8 cellular contexts compared by ENCODE assay signal in genomic region chr5:96703384-96703910, GRCh38. TPM values are rescaled to one million over a fixed set of nuclear protein-coding genes. Genes with fewer than 3 reads are reported as not detected.
A peak's percentile ranks its signal among the peaks of the same experiment; 100 is the strongest.
DNase-seq lines count a peak whose midpoint lies in the region; ATAC-seq and TF ChIP-seq lines count a peak whose summit lies in the region.

No MANE protein-coding gene starts in this region.

- peak overlapping the region; percentile 89 for H3K4me3 ChIP-seq in WERI-Rb-1 (ENCODE audit: low read depth, low read length)
- H3K4me3 ChIP-seq in gastroesophageal sphincter = peak overlapping the region; percentile 38 to 64
- peak overlapping the region; percentile 64 for H3K4me3 ChIP-seq in skeletal muscle cell (ENCODE audit: low read depth, low read length)

- ATAC-seq in HG03025 (IDR thresholded peaks at IDR 0.05; ENCODE audit: low FRiP score, unreplicated experiment) = peak; percentile 87
- no peak for ATAC-seq in gastroesophageal sphincter

- WGBS in gastroesophageal sphincter (ENCODE audit: low coverage in 1 of 2), 2 donors = 0 to 40% methylated on average over 1 to 2 of the region's 6 CpGs

- no peak for TF ChIP-seq POLR2A in gastroesophageal sphincter (IDR thresholded peaks at IDR 0.05)

- intact Hi-C loops in posterior vena cava (cut with DNase I) = no loop called here

- peaks cover 2 to 74% (median 7%) of the 10 kb centered on the region in 3 donors for H3K4me1 ChIP-seq in gastroesophageal sphincter

- no peak for TF ChIP-seq CTCF in WERI-Rb-1 (IDR thresholded peaks at IDR 0.05; ENCODE audit: low read depth, low read length)
- no peak for TF ChIP-seq CTCF in gastroesophageal sphincter (IDR thresholded peaks at IDR 0.05)

- peak; percentile 29 for DNase-seq in stimulated activated CD8-positive, alpha-beta memory T cell treated with anti-CD3 and anti-CD28 coated beads, Interleukin-12 subunit alpha, Interleukin-12 subunit beta, amount 100 ng/mL, for 1 hour (ENCODE audit: low read depth)
- DNase-seq in stimulated activated CD8-positive, alpha-beta memory T cell treated with anti-CD3 and anti-CD28 coated beads, Interleukin-4, amount 100 ng/mL, for 48 hours = no peak
- no peak for DNase-seq in WERI-Rb-1
- no peak for DNase-seq in skeletal muscle cell (ENCODE audit: low read depth)
- no peak for DNase-seq in posterior vena cava (ENCODE audit: low spot score)
- no peak for DNase-seq in hepatic stellate cell (ENCODE audit: low spot score)

- no peaks in the 10 kb centered on the region for H3K36me3 ChIP-seq in WERI-Rb-1
- H3K36me3 ChIP-seq in gastroesophageal sphincter = peaks cover 0 to 10% of the 10 kb centered on the region in 2 donors

- no peaks in the 10 kb centered on the region for H3K27me3 ChIP-seq in WERI-Rb-1 (ENCODE audit: insufficient read depth, low read depth, severe bottlenecking)
- H3K27me3 ChIP-seq in gastroesophageal sphincter = no peaks in the 10 kb centered on the region

- H3K27ac ChIP-seq in WERI-Rb-1 (peak overlapping the region; percentile 83), gastroesophageal sphincter (peak overlapping the region; percentile 54 to 93 (median 92))

- H3K9me3 ChIP-seq in WERI-Rb-1 (ENCODE audit: severe bottlenecking) (no peaks in the 10 kb centered on the region), gastroesophageal sphincter (no peaks in the 10 kb centered on the region)

- no peak for TF ChIP-seq EP300 in gastroesophageal sphincter (IDR thresholded peaks at IDR 0.05)

RNA-seq across cellular contexts. Expression of gene CAST, which starts 41.3 kb away (rescaled TPM):
- total RNA-seq in gastroesophageal sphincter (100 to 1,000 TPM; 292 to 347 (median 320) TPM), posterior vena cava (100 to 1,000 TPM; 278 to 312 TPM)
